In genomic region chr11:130692220-130692619, GRCh38 we compare ENCODE assay signal across 27 cellular contexts.
"Had no signal": no experiment of that assay in that cellular context is flagged by ENCODE, and none has a peak within 500 bp of the region (broad histone marks: within the 10 kb centered on the region; RNA-seq: fewer than 3 reads in every experiment).

No MANE protein-coding gene starts in this region.

- H3K4me2 ChIP-seq: hepatocyte had no signal

- H3K9me3 Mint-ChIP-seq: natural killer cell treated with Interleukin-12 subunit alpha and Interleukin-12 subunit beta and Interleukin-15 and Interleukin-18, amount 100 ng/mL, for 72 hours had no signal

- DNase-seq: islet precursor cell; left ventricle myocardium inferior; mesendoderm; naive thymus-derived CD4-positive, alpha-beta T cell; nucleus accumbens; pancreas; posterior cingulate gyrus; retina; right cardiac atrium; stimulated activated CD4-positive, alpha-beta T cell treated with anti-CD3 and anti-CD28 coated beads, Interleukin-12 subunit alpha, Interleukin-12 subunit beta, amount 100 ng/mL, for 4 hours; stimulated activated CD4-positive, alpha-beta T cell treated with anti-CD3 and anti-CD28 coated beads, Interleukin-15, amount 100 ng/mL, for 24 hours; stimulated activated CD4-positive, alpha-beta T cell treated with anti-CD3 and anti-CD28 coated beads, Interleukin-2, amount 100 ng/mL, for 24 hours; stimulated activated CD4-positive, alpha-beta T cell treated with anti-CD3 and anti-CD28 coated beads, Interleukin-4, amount 100 ng/mL, for 1 hour; stimulated activated naive B cell treated with anti-CD40 and anti-IgM and Interleukin-4, amounts not matched to agents 10 μg/mL and 1 μg/mL and 100 μg/mL, for 72 hours; stimulated activated naive CD8-positive, alpha-beta T cell treated with anti-CD3 and anti-CD28 coated beads, Interleukin-15, Interleukin-2, amounts not matched to agents 100 U/mL and 50 U/mL, for 24 hours; stomach; tibial artery; upper lobe of right lung had no signal

- H3K4me3 Mint-ChIP-seq: mesothelial cell of epicardium; naive thymus-derived CD4-positive, alpha-beta T cell; natural killer cell treated with Interleukin-12 subunit alpha and Interleukin-12 subunit beta and Interleukin-15 and Interleukin-18, amount 100 ng/mL, for 72 hours; neural crest cell; stimulated activated naive B cell treated with anti-CD40 and anti-IgM and Interleukin-4, amounts not matched to agents 10 μg/mL and 1 μg/mL and 100 μg/mL, for 72 hours had no signal

- H3K27ac Mint-ChIP-seq: mesothelial cell of epicardium; naive thymus-derived CD4-positive, alpha-beta T cell; natural killer cell treated with Interleukin-12 subunit alpha and Interleukin-12 subunit beta and Interleukin-15 and Interleukin-18, amount 100 ng/mL, for 72 hours; stimulated activated naive B cell treated with anti-CD40 and anti-IgM and Interleukin-4, amounts not matched to agents 10 μg/mL and 1 μg/mL and 100 μg/mL, for 72 hours had no signal

- H3K27ac ChIP-seq: hepatocyte, left ventricle myocardium inferior, pancreas, prostate gland, skin epidermis, stomach, thoracic aorta, tibial artery, upper lobe of right lung had no signal

- H3K27me3 ChIP-seq: pancreas, stomach, tibial artery, upper lobe of right lung had no signal

- H3K36me3 ChIP-seq: left ventricle myocardium inferior, pancreas, prostate gland, stomach, thoracic aorta, tibial artery, upper lobe of right lung had no signal

- H3K4me1 ChIP-seq: left ventricle myocardium inferior, pancreas, prostate gland, stomach, upper lobe of right lung had no signal

- H3K4me3 ChIP-seq: hepatocyte, left ventricle myocardium inferior, lung, pancreas, prostate gland, skin epidermis, stomach, thoracic aorta, tibial artery, upper lobe of right lung had no signal

- H3K4me1 Mint-ChIP-seq: naive thymus-derived CD4-positive, alpha-beta T cell; neural crest cell; stimulated activated naive B cell treated with anti-CD40 and anti-IgM and Interleukin-4, amounts not matched to agents 10 μg/mL and 1 μg/mL and 100 μg/mL, for 72 hours had no signal

- H3K27me3 Mint-ChIP-seq: stimulated activated naive B cell treated with anti-CD40 and anti-IgM and Interleukin-4, amounts not matched to agents 10 μg/mL and 1 μg/mL and 100 μg/mL, for 72 hours had no signal

- H2AFZ ChIP-seq: hepatocyte had no signal

- ATAC-seq: naive thymus-derived CD4-positive, alpha-beta T cell; natural killer cell treated with Interleukin-12 subunit alpha and Interleukin-12 subunit beta and Interleukin-15 and Interleukin-18, amount 100 ng/mL, for 72 hours; pancreas; right cardiac atrium; sciatic nerve; stimulated activated naive B cell treated with anti-CD40 and anti-IgM and Interleukin-4, amounts not matched to agents 10 μg/mL and 1 μg/mL and 100 μg/mL, for 72 hours; stimulated activated naive CD8-positive, alpha-beta T cell treated with anti-CD3 and anti-CD28 coated beads, Interleukin-15, Interleukin-2, amounts not matched to agents 100 U/mL and 50 U/mL, for 24 hours; upper lobe of right lung had no signal

- H3K36me3 Mint-ChIP-seq: naive thymus-derived CD4-positive, alpha-beta T cell; natural killer cell treated with Interleukin-12 subunit alpha and Interleukin-12 subunit beta and Interleukin-15 and Interleukin-18, amount 100 ng/mL, for 72 hours; stimulated activated naive B cell treated with anti-CD40 and anti-IgM and Interleukin-4, amounts not matched to agents 10 μg/mL and 1 μg/mL and 100 μg/mL, for 72 hours had no signal

- H3K9me3 ChIP-seq: left ventricle myocardium inferior, pancreas, prostate gland, stomach, thoracic aorta, tibial artery, upper lobe of right lung had no signal
